Comparison of ENCODE assay signal across 22 cellular contexts in genomic region chr2:236550298-236550697, GRCh38. TPM values are rescaled to one million over a fixed set of nuclear protein-coding genes. Genes with fewer than 3 reads are reported as not detected.
DNase-seq lines count a peak whose midpoint lies in the region; FAIRE-seq and TF ChIP-seq lines count a peak whose summit lies in the region.
"Had no signal": no experiment of that assay in that cellular context is flagged by ENCODE, and none has a peak within 500 bp of the region (broad histone marks: within the 10 kb centered on the region; RNA-seq: fewer than 3 reads in every experiment).

No MANE protein-coding gene starts in this region.

- H2AFZ ChIP-seq in MM.1S (ENCODE audit: low read length), result no peak overlapping the region

- H3K4me3 ChIP-seq in GM12865 (ENCODE audit: low read depth, low read length) (0 out of 2 replicates have a peak overlapping the region, but pooled peaks have one; percentile 2), MM.1S (ENCODE audit: low read length) (0 out of 2 replicates have a peak overlapping the region, but pooled peaks have one; percentile 25)
- H3K4me3 ChIP-seq: gastrocnemius medialis, SJCRH30, skin epidermis had no signal

- peak overlapping the region; percentile 33 for H3K4me2 ChIP-seq in MM.1S (ENCODE audit: low read depth, low read length)

- H3K4me1 ChIP-seq in MM.1S (ENCODE audit: low read length), result peaks cover 27% of the 10 kb centered on the region
- H3K4me1 ChIP-seq: gastrocnemius medialis had no signal

- no peak for TF ChIP-seq CTCF in GM12865 (IDR thresholded peaks at IDR 0.05; ENCODE audit: insufficient read depth, low read depth, low read length, missing control alignments)
- TF ChIP-seq CTCF in MM.1S (IDR thresholded peaks at IDR 0.05; ENCODE audit: low read length), result no peak

- H3K9me2 ChIP-seq in MM.1S (replicated peaks; ENCODE audit: insufficient read depth, low read length), result no peaks in the 10 kb centered on the region

- H3K4me3 Mint-ChIP-seq in immature natural killer cell, result peak overlapping the region in 3 of 5 donors; percentile 14 to 58 (median 53)
- H3K4me3 Mint-ChIP-seq: dendritic cell treated with granulocyte-macrophage colony-stimulating factor and Interleukin-4, amounts not matched to agents 40 ng/mL and 50 ng/mL, for 4 days; type B pancreatic cell; WTC11 had no signal

- H3K27me3 Mint-ChIP-seq in immature natural killer cell (ENCODE audit: low read depth in 3 of 3), result peaks cover 0 to 2% (median 0%) of the 10 kb centered on the region in 3 donors
- H3K27me3 Mint-ChIP-seq: dendritic cell treated with granulocyte-macrophage colony-stimulating factor and Interleukin-4, amounts not matched to agents 40 ng/mL and 50 ng/mL, for 4 days had no signal

- peak overlapping the region; percentile 84 to 99 (median 94) for H3K27ac Mint-ChIP-seq in immature natural killer cell
- H3K27ac Mint-ChIP-seq: activated T-helper 2 cell treated with anti-CD3 and anti-CD28 coated beads, Interferon-gamma antibody, Interleukin-2, Interleukin-4, amounts not matched to agents 10 μg/mL and 5 μg/mL and 100 μg/mL, durations not matched to agents 14 hours and 24 hours and 36 hours; progenitor cell of endocrine pancreas; type B pancreatic cell; WTC11 had no signal

- no peaks in the 10 kb centered on the region for H3K79me2 ChIP-seq in MM.1S (ENCODE audit: low read length)

- H3K36me3 Mint-ChIP-seq in immature natural killer cell, result peaks cover 18 to 34% (median 24%) of the 10 kb centered on the region in 3 donors
- H3K36me3 Mint-ChIP-seq: type B pancreatic cell, WTC11 had no signal

- no peak overlapping the region for H3K27ac ChIP-seq in MM.1S (ENCODE audit: low read length)
- H3K27ac ChIP-seq: gastrocnemius medialis, SJCRH30, skin epidermis had no signal

- H4K20me1 ChIP-seq in MM.1S (ENCODE audit: insufficient read depth, low read length), result no peaks in the 10 kb centered on the region

- peaks cover 2 to 17% (median 7%) of the 10 kb centered on the region in 6 donors for H3K9me3 Mint-ChIP-seq in immature natural killer cell

- DNase-seq in GM12865 (ENCODE audit: low read depth) (peak; percentile 53), GM19239 (ENCODE audit: insufficient read length, low spot score) (no peak), MM.1S (no peak), immature natural killer cell (no peak), NCI-H345 (lab: John Stamatoyannopoulos, UW) (no peak), dermis blood vessel endothelial cell (no peak), COLO829 (ENCODE audit: low spot score) (no peak), NCI-H187 (lab: John Stamatoyannopoulos, UW) (no peak)
- DNase-seq: activated CD8-positive, alpha-beta memory T cell treated with anti-CD3 and anti-CD28 coated beads for 24 hours; gastrocnemius medialis; NCI-H1436; NCI-H2171; NCI-H82; SJCRH30; stimulated activated CD4-positive, alpha-beta T cell treated with anti-CD3 and anti-CD28 coated beads, Interleukin-4, amount 100 ng/mL, for 1 hour had no signal

- H3K36me3 ChIP-seq in MM.1S (replicated peaks; ENCODE audit: insufficient read depth, low read length), result no peaks in the 10 kb centered on the region
- H3K36me3 ChIP-seq: gastrocnemius medialis, SJCRH30 had no signal

- FAIRE-seq in GM19239 (lab: Jason Lieb, UNC), result peak; percentile 71

- no peaks in the 10 kb centered on the region; the same call in 1 of the 2 replicates for H3F3A ChIP-seq in MM.1S (ENCODE audit: insufficient read depth, low read length)

- no peak overlapping the region for H3K9ac ChIP-seq in MM.1S (ENCODE audit: low read length)

- H3K4me1 Mint-ChIP-seq in immature natural killer cell, result peaks cover 96 to 100% of the 10 kb centered on the region in 2 donors

- no peaks in the 10 kb centered on the region for H3K9me3 ChIP-seq in MM.1S (replicated peaks; ENCODE audit: insufficient read depth, low read length)
- H3K9me3 ChIP-seq: gastrocnemius medialis had no signal

- H3K27me3 ChIP-seq in MM.1S (replicated peaks; ENCODE audit: insufficient read depth, low read length), result no peaks in the 10 kb centered on the region
- H3K27me3 ChIP-seq: gastrocnemius medialis, SJCRH30 had no signal

RNA-seq across cellular contexts. Expression of gene ACKR3, which starts 19.3 kb away (rescaled TPM):
- 1 to 10 TPM; 3.1 to 7.8 (median 5.9) TPM for polyA plus RNA-seq in immature natural killer cell
- total RNA-seq in dermis blood vessel endothelial cell, result 14.0 and 16.8 TPM in 2 replicates
- total RNA-seq: epithelial cell of proximal tubule had no signal
